19 cellular contexts compared by ENCODE assay signal in genomic region chr3:66463054-66463631, GRCh38. TPM values are rescaled to one million over a fixed set of nuclear protein-coding genes. Genes with fewer than 3 reads are reported as not detected.
A peak's percentile ranks its signal among the peaks of the same experiment; 100 is the strongest.
DNase-seq lines count a peak whose midpoint lies in the region; ATAC-seq and TF ChIP-seq lines count a peak whose summit lies in the region.
"Had no signal": no experiment of that assay in that cellular context is flagged by ENCODE, and none has a peak within 500 bp of the region (broad histone marks: within the 10 kb centered on the region; RNA-seq: fewer than 3 reads in every experiment).

No MANE protein-coding gene starts in this region.

- no peak for TF ChIP-seq CTCF in H9 (conservative IDR thresholded peaks at IDR 0.05)
- TF ChIP-seq CTCF in body of pancreas (IDR thresholded peaks at IDR 0.05): no peak
- TF ChIP-seq CTCF in lower lobe of right lung (IDR thresholded peaks at IDR 0.05): no peak

- H4K5ac ChIP-seq in H9 (ENCODE audit: insufficient read length, low read depth, low read length): no peak overlapping the region

- no peak overlapping the region for H3T11ph ChIP-seq in H9 (ENCODE audit: low read length)

- peak overlapping the region in 2 of 3 experiments; percentile 41 to 69; a peak in 2 of 7 replicates for H3K27ac Mint-ChIP-seq in H9
- H3K27ac Mint-ChIP-seq in stimulated activated effector memory CD8-positive, alpha-beta T cell treated with anti-CD3 and anti-CD28 coated beads, Interleukin-12 subunit alpha, Interleukin-12 subunit beta, amount 100 ng/mL, for 72 hours: peak overlapping the region; percentile 63
- H3K27ac Mint-ChIP-seq in CD8-positive, alpha-beta memory T cell: peak overlapping the region in 1 of 8 donors; percentile 51
- H3K27ac Mint-ChIP-seq: activated CD4-positive, alpha-beta memory T cell treated with anti-CD3 and anti-CD28 coated beads, Interleukin-2, amount 10 ng/mL, durations not matched to agents 7 days and 5 days; dendritic cell treated with granulocyte-macrophage colony-stimulating factor and Interleukin-4, amounts not matched to agents 40 ng/mL and 50 ng/mL, for 4 days; naive thymus-derived CD8-positive, alpha-beta T cell had no signal

- H2AFZ ChIP-seq in H9 (ENCODE audit: low read length): no peak overlapping the region
- H2AFZ ChIP-seq: PC-9 had no signal

- no peaks in the 10 kb centered on the region for H4K20me1 ChIP-seq in H9 (ENCODE audit: control insufficient read depth, insufficient read depth, insufficient read length)

- no peak overlapping the region for H3K4me3 ChIP-seq in body of pancreas
- H3K4me3 ChIP-seq in lower lobe of right lung: no peak overlapping the region
- no peak overlapping the region for H3K4me3 ChIP-seq in CD8-positive, alpha-beta memory T cell (ENCODE audit: low read length)
- H3K4me3 ChIP-seq: PC-9 had no signal

- CTCF ChIA-PET in CD8-positive, alpha-beta memory T cell (lab: Charles Lee): no interaction called here

- ATAC-seq in body of pancreas (peak; percentile 19), lower lobe of right lung (peak; percentile 59 to 91), HG03196 (IDR thresholded peaks at IDR 0.05; ENCODE audit: unreplicated experiment) (no peak), GM21390 (IDR thresholded peaks at IDR 0.05; ENCODE audit: unreplicated experiment) (no peak)
- ATAC-seq in stimulated activated effector memory CD8-positive, alpha-beta T cell treated with anti-CD3 and anti-CD28 coated beads, Interleukin-12 subunit alpha, Interleukin-12 subunit beta, amount 100 ng/mL, for 72 hours: no peak
- ATAC-seq: naive thymus-derived CD8-positive, alpha-beta T cell had no signal

- no peak overlapping the region for H3K4me3 Mint-ChIP-seq in H9
- no peak overlapping the region for H3K4me3 Mint-ChIP-seq in stimulated activated effector memory CD8-positive, alpha-beta T cell treated with anti-CD3 and anti-CD28 coated beads, Interleukin-12 subunit alpha, Interleukin-12 subunit beta, amount 100 ng/mL, for 72 hours
- no peak overlapping the region for H3K4me3 Mint-ChIP-seq in CD8-positive, alpha-beta memory T cell
- H3K4me3 Mint-ChIP-seq: activated CD4-positive, alpha-beta memory T cell treated with anti-CD3 and anti-CD28 coated beads, Interleukin-2, amount 10 ng/mL, durations not matched to agents 7 days and 5 days; dendritic cell treated with granulocyte-macrophage colony-stimulating factor and Interleukin-4, amounts not matched to agents 40 ng/mL and 50 ng/mL, for 4 days; naive thymus-derived CD8-positive, alpha-beta T cell had no signal

- peaks cover 28 to 34% of the 10 kb centered on the region in 2 experiments for H3K4me1 Mint-ChIP-seq in H9
- peaks cover 38% of the 10 kb centered on the region for H3K4me1 Mint-ChIP-seq in stimulated activated effector memory CD8-positive, alpha-beta T cell treated with anti-CD3 and anti-CD28 coated beads, Interleukin-12 subunit alpha, Interleukin-12 subunit beta, amount 100 ng/mL, for 72 hours
- H3K4me1 Mint-ChIP-seq in CD8-positive, alpha-beta memory T cell: peaks cover 29 to 53% (median 50%) of the 10 kb centered on the region in 3 donors

- no peak overlapping the region for H2BK15ac ChIP-seq in H9 (ENCODE audit: low read depth, low read length)

- TF ChIP-seq POLR2A in body of pancreas (IDR thresholded peaks at IDR 0.05): no peak

- no peaks in the 10 kb centered on the region for H3K27me3 Mint-ChIP-seq in H9 (ENCODE audit: low read depth)
- H3K27me3 Mint-ChIP-seq in CD8-positive, alpha-beta memory T cell: no peaks in the 10 kb centered on the region
- H3K27me3 Mint-ChIP-seq: activated CD4-positive, alpha-beta memory T cell treated with anti-CD3 and anti-CD28 coated beads, Interleukin-2, amount 10 ng/mL, durations not matched to agents 7 days and 5 days; dendritic cell treated with granulocyte-macrophage colony-stimulating factor and Interleukin-4, amounts not matched to agents 40 ng/mL and 50 ng/mL, for 4 days; naive thymus-derived CD8-positive, alpha-beta T cell had no signal

- no peak overlapping the region for H3K56ac ChIP-seq in H9 (ENCODE audit: insufficient read length, low read depth, low read length)

- no peaks in the 10 kb centered on the region for H3K27me3 ChIP-seq in H9 (ENCODE audit: insufficient read depth, low read length)
- no peaks in the 10 kb centered on the region for H3K27me3 ChIP-seq in body of pancreas
- H3K27me3 ChIP-seq in lower lobe of right lung (ENCODE audit: low read depth): no peaks in the 10 kb centered on the region
- H3K27me3 ChIP-seq in CD8-positive, alpha-beta memory T cell (ENCODE audit: insufficient read depth, low read length, poor library complexity, severe bottlenecking): no peaks in the 10 kb centered on the region

- no peak overlapping the region for H2AK5ac ChIP-seq in H9 (ENCODE audit: insufficient read length, low read length)

- peaks cover 2% of the 10 kb centered on the region; the same call in 1 of the 2 replicates for H3K4me1 ChIP-seq in H9 (ENCODE audit: insufficient read depth, low read length)
- peaks cover 61% of the 10 kb centered on the region for H3K4me1 ChIP-seq in body of pancreas
- peaks cover 29% of the 10 kb centered on the region for H3K4me1 ChIP-seq in lower lobe of right lung
- H3K4me1 ChIP-seq in CD8-positive, alpha-beta memory T cell (ENCODE audit: insufficient read depth, low read length): no peaks in the 10 kb centered on the region

- DNase-seq in H9 (no peak), body of pancreas (no peak), lower lobe of right lung (no peak), NCI-H226 (no peak)
- DNase-seq in stimulated activated effector memory CD8-positive, alpha-beta T cell treated with anti-CD3 and anti-CD28 coated beads, Interleukin-12 subunit alpha, Interleukin-12 subunit beta, amount 100 ng/mL, for 72 hours (ENCODE audit: low spot score in 2 of 2): no peak
- DNase-seq in CD8-positive, alpha-beta memory T cell: no peak
- DNase-seq: activated CD4-positive, alpha-beta memory T cell treated with anti-CD3 and anti-CD28 coated beads, Interleukin-2, amount 10 ng/mL, durations not matched to agents 7 days and 5 days; amygdala; H7; naive thymus-derived CD8-positive, alpha-beta T cell; NCI-H510A; PC-9; SK-N-SH; stimulated activated CD4-positive, alpha-beta T cell treated with anti-CD3 and anti-CD28 coated beads, Interleukin-4, amount 100 ng/mL, for 24 hours had no signal

- H2BK120ac ChIP-seq in H9 (ENCODE audit: low read depth, low read length, poor library complexity, severe bottlenecking): no peak overlapping the region

- H3K9me3 ChIP-seq in H9 (ENCODE audit: control insufficient read depth, low read depth, low read length) (no peaks in the 10 kb centered on the region), body of pancreas (no peaks in the 10 kb centered on the region), lower lobe of right lung (no peaks in the 10 kb centered on the region)
- no peaks in the 10 kb centered on the region for H3K9me3 ChIP-seq in CD8-positive, alpha-beta memory T cell (ENCODE audit: low read length)
- H3K9me3 ChIP-seq: SK-N-SH had no signal

- no peak overlapping the region for H4K91ac ChIP-seq in H9 (ENCODE audit: insufficient read length, low read depth, low read length)

- H4K8ac ChIP-seq in H9 (replicated peaks; ENCODE audit: insufficient read length, low read depth, low read length): no peak overlapping the region

- H3K4me2 ChIP-seq in H9 (ENCODE audit: insufficient read depth, insufficient read length, low read length): no peak overlapping the region
- H3K4me2 ChIP-seq: PC-9, SK-N-SH had no signal

- H3K79me2 ChIP-seq in H9 (ENCODE audit: insufficient read depth, low read length): peaks cover 33% of the 10 kb centered on the region

- H3K36me3 ChIP-seq in body of pancreas (replicated peaks in 1 of 2; ENCODE audit: insufficient read depth in 1 of 2, low read depth in 2 of 2): peaks cover 0 to 7% of the 10 kb centered on the region in 2 donors
- peaks cover 15% of the 10 kb centered on the region for H3K36me3 ChIP-seq in lower lobe of right lung
- H3K36me3 ChIP-seq in CD8-positive, alpha-beta memory T cell (ENCODE audit: insufficient read depth, low read length): no peaks in the 10 kb centered on the region

- H3K18ac ChIP-seq in H9 (ENCODE audit: insufficient read length, low read depth, low read length): no peak overlapping the region

- peaks cover 12% of the 10 kb centered on the region for H3K79me1 ChIP-seq in H9 (ENCODE audit: insufficient read depth, low read depth, low read length, poor library complexity, severe bottlenecking)

- no peak overlapping the region for H3K4ac ChIP-seq in H9 (ENCODE audit: low read depth, low read length)

- H2BK5ac ChIP-seq in H9 (ENCODE audit: insufficient read length, low read length): no peak overlapping the region

- intact Hi-C loops in body of pancreas (cut with DNase I) (no loop called here), lower lobe of right lung (cut with DNase I) (no loop called here)

- H3K14ac ChIP-seq in H9 (ENCODE audit: insufficient read depth, low read length): no peak overlapping the region

- peaks cover 32 to 48% (median 37%) of the 10 kb centered on the region in 3 experiments; a peak in 6 of 7 replicates for H3K36me3 Mint-ChIP-seq in H9 (ENCODE audit: insufficient read depth in 1 of 3, low read depth in 3 of 3)
- peaks cover 35% of the 10 kb centered on the region for H3K36me3 Mint-ChIP-seq in stimulated activated effector memory CD8-positive, alpha-beta T cell treated with anti-CD3 and anti-CD28 coated beads, Interleukin-12 subunit alpha, Interleukin-12 subunit beta, amount 100 ng/mL, for 72 hours
- H3K36me3 Mint-ChIP-seq in CD8-positive, alpha-beta memory T cell: peaks cover 0 to 39% (median 3%) of the 10 kb centered on the region in 3 donors

- H3K27ac ChIP-seq in H9 (ENCODE audit: insufficient read length, low read depth, low read length) (no peak overlapping the region), body of pancreas (peak overlapping the region; percentile 6 to 48 (median 20)), lower lobe of right lung (peak overlapping the region; percentile 8)
- no peak overlapping the region for H3K27ac ChIP-seq in CD8-positive, alpha-beta memory T cell (ENCODE audit: low read depth, low read length)
- H3K27ac ChIP-seq: C4-2B, PC-9 had no signal

- H3K23ac ChIP-seq in H9 (ENCODE audit: insufficient read length, low read depth, low read length): no peak overlapping the region

- no peaks in the 10 kb centered on the region for H3K23me2 ChIP-seq in H9 (ENCODE audit: insufficient read length, low read depth, low read length, poor library complexity, severe bottlenecking)

- no peaks in the 10 kb centered on the region for H3K9me3 Mint-ChIP-seq in H9
- H3K9me3 Mint-ChIP-seq in stimulated activated effector memory CD8-positive, alpha-beta T cell treated with anti-CD3 and anti-CD28 coated beads, Interleukin-12 subunit alpha, Interleukin-12 subunit beta, amount 100 ng/mL, for 72 hours: no peaks in the 10 kb centered on the region
- H3K9me3 Mint-ChIP-seq in CD8-positive, alpha-beta memory T cell: no peaks in the 10 kb centered on the region
- H3K9me3 Mint-ChIP-seq: activated CD4-positive, alpha-beta memory T cell treated with anti-CD3 and anti-CD28 coated beads, Interleukin-2, amount 10 ng/mL, durations not matched to agents 7 days and 5 days; activated T-helper 2 cell treated with anti-CD3 and anti-CD28 coated beads, Interferon-gamma antibody, Interleukin-2, Interleukin-4, amounts not matched to agents 10 μg/mL and 5 μg/mL and 100 μg/mL, durations not matched to agents 14 hours and 24 hours and 36 hours; dendritic cell treated with granulocyte-macrophage colony-stimulating factor and Interleukin-4, amounts not matched to agents 40 ng/mL and 50 ng/mL, for 4 days; naive thymus-derived CD8-positive, alpha-beta T cell had no signal

- no peak overlapping the region for H3K9ac ChIP-seq in H9 (ENCODE audit: extremely low read depth, insufficient read length, low read length)
- H3K9ac ChIP-seq: SK-N-SH had no signal

- H2BK20ac ChIP-seq in H9 (ENCODE audit: low read depth, low read length, poor library complexity, severe bottlenecking): no peak overlapping the region

- H2BK12ac ChIP-seq in H9 (ENCODE audit: insufficient read length, low read depth, low read length): no peak overlapping the region

- POLR2A ChIA-PET in CD8-positive, alpha-beta memory T cell (lab: Charles Lee): no interaction called here

- WGBS in H9 (ENCODE audit: extremely low coverage, insufficient read length, low lambda C conversion rate): no CpG with 5 or more reads among the region's 7 CpGs
- 39 to 47% methylated on average over 7 of the region's 7 CpGs for WGBS in body of pancreas, 2 donors

RNA-seq across cellular contexts. Expression of gene LRIG1, which starts 37.7 kb away (rescaled TPM):
- total RNA-seq in H9 (2021) (63.3 and 70.3 TPM in 2 replicates), body of pancreas (100 to 1,000 TPM; 111 to 114 TPM), lower lobe of right lung (54.2 TPM)
- total RNA-seq in CD8-positive, alpha-beta memory T cell: 10 to 100 TPM; 37.9 to 38.2 TPM
- 47.9 TPM for polyA plus RNA-seq in CD8-positive, alpha-beta memory T cell
- total RNA-seq: PC-9 had no signal

Comparison
In these comparisons a context has a peak if more than half of its experiments do, and no peak if none do; other contexts are left out.
1. H3K27ac ChIP-seq: peak in body of pancreas (4 of 4) and lower lobe of right lung (single experiment); none in H9 (single experiment) and CD8-positive, alpha-beta memory T cell (single experiment).
2. ATAC-seq: peak in body of pancreas (single experiment) and lower lobe of right lung (2 of 2); none in stimulated activated effector memory CD8-positive, alpha-beta T cell treated with anti-CD3 and anti-CD28 coated beads, Interleukin-12 subunit alpha, Interleukin-12 subunit beta, amount 100 ng/mL, for 72 hours (single experiment), HG03196 (single experiment) and GM21390 (single experiment).